1 cellular context compared by ENCODE assay signal in the genomic region with DNA sequence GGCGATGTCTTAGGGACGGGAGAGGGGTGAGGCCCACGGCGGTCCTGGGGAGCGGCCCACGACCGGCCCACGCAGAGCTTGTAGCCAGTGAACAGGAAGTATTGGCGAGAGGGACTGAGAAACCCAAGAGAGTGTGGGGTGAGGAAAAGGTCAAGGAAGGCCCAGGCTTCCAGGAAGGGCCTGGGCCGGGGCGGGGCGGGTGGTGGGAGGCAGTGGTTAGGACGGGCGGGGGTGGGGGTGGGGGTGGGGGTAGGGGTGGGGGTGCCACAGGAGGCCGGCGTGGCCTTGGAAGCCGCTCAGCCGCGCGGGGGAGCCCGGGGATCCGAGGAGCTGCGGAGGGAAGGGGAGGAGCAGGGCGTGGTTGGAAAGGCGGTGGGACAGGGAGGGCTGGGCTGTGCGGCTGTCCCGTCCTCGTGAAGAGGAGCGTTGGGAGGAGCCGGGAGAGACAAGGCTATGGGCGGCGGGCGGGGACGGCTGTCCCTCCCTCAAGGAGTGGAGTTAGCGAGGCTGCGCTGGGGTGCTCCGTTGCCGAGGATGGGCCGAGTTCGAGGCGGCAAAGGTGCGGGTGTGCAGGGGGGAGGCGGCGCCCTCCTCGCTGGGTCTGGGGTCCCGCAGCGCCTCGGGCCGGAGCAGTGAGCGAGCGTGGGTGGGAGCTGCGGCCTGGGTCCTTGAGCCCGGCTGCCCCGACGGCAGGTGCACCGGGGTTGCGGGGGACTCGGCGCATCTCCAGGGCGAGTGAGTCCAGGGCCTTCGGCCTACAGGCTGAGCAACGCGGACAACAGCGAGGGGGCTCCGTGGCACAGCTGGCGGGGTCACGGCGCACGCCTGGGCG.
A peak's percentile ranks its signal among the peaks of the same experiment; 100 is the strongest.
TF ChIP-seq lines count a peak whose summit lies in the region.

No MANE protein-coding gene starts in this region.

TF ChIP-seq in K562, 482 proteins besides CTCF, POLR2A, EP300 and RAD21 (continued from another document and continues in another):
- TF ChIP-seq ZNF436 (CRISPR knock-in tag; IDR thresholded peaks at IDR 0.05) (no peak), TRIM28 (IDR thresholded peaks at IDR 0.05) (no peak), ZNF134 (CRISPR knock-in tag; conservative IDR thresholded peaks at IDR 0.05) (no peak), NFE2L1 (tag; IDR thresholded peaks at IDR 0.05; ENCODE audit: borderline replicate concordance, low read depth) (no peak), FOXK1 (CRISPR knock-in tag; IDR thresholded peaks at IDR 0.05; ENCODE audit: borderline replicate concordance) (no peak), HMG20A (CRISPR knock-in tag; conservative IDR thresholded peaks at IDR 0.05) (no peak), ZNF184 (CRISPR knock-in tag; IDR thresholded peaks at IDR 0.05) (no peak), LEF1 (IDR thresholded peaks at IDR 0.05) (peak; percentile 77), GATAD2A (IDR thresholded peaks at IDR 0.05) (no peak), ZNF445 (CRISPR knock-in tag; IDR thresholded peaks at IDR 0.05; ENCODE audit: low read depth) (no peak), MXI1 (IDR thresholded peaks at IDR 0.05; ENCODE audit: low read depth, low read length) (no peak), CBX5 (IDR thresholded peaks at IDR 0.05; ENCODE audit: borderline replicate concordance, low read depth) (no peak), PPARD (CRISPR knock-in tag; IDR thresholded peaks at IDR 0.05) (no peak), SMC3 (conservative IDR thresholded peaks at IDR 0.05; ENCODE audit: insufficient read depth, low read depth, low read length) (no peak), C11orf30 (IDR thresholded peaks at IDR 0.05; ENCODE audit: low read depth) (no peak), NRF1 (conservative IDR thresholded peaks at IDR 0.05 in 1 of 2, IDR thresholded peaks at IDR 0.05 in 1 of 2) (0 out of 4 replicates have a peak, but pooled peaks of 1 of the 2 experiments have one; percentile 15), L3MBTL2 (IDR thresholded peaks at IDR 0.05) (no peak; the same call in none of the 2 replicates), NUFIP1 (IDR thresholded peaks at IDR 0.05; ENCODE audit: partially characterized antibody) (no peak), CAMTA2 (CRISPR knock-in tag; conservative IDR thresholded peaks at IDR 0.05) (no peak), MTF1 (CRISPR knock-in tag; IDR thresholded peaks at IDR 0.05; ENCODE audit: borderline replicate concordance) (no peak), ZNF764 (CRISPR knock-in tag; IDR thresholded peaks at IDR 0.05; ENCODE audit: low read depth) (no peak), TOE1 (IDR thresholded peaks at IDR 0.05; ENCODE audit: borderline replicate concordance) (no peak), TOE1 (CRISPR knock-in tag; IDR thresholded peaks at IDR 0.05; ENCODE audit: borderline replicate concordance, low read depth) (no peak), HMG20B (CRISPR knock-in tag; IDR thresholded peaks at IDR 0.05) (no peak), CHD4 (IDR thresholded peaks at IDR 0.05; ENCODE audit: insufficient read depth, insufficient replicate concordance, low read depth, low read length, poor library complexity, severe bottlenecking) (no peak), ZKSCAN8 (CRISPR knock-in tag; IDR thresholded peaks at IDR 0.05) (no peak), FOXK2 (conservative IDR thresholded peaks at IDR 0.05 in 1 of 2, IDR thresholded peaks at IDR 0.05 in 1 of 2; ENCODE audit: low read depth in 2 of 2) (no peak), PTTG1 (tag; IDR thresholded peaks at IDR 0.05; ENCODE audit: low read depth) (no peak), NCOA6 (IDR thresholded peaks at IDR 0.05) (no peak)
- TF ChIP-seq, protein P1, sequence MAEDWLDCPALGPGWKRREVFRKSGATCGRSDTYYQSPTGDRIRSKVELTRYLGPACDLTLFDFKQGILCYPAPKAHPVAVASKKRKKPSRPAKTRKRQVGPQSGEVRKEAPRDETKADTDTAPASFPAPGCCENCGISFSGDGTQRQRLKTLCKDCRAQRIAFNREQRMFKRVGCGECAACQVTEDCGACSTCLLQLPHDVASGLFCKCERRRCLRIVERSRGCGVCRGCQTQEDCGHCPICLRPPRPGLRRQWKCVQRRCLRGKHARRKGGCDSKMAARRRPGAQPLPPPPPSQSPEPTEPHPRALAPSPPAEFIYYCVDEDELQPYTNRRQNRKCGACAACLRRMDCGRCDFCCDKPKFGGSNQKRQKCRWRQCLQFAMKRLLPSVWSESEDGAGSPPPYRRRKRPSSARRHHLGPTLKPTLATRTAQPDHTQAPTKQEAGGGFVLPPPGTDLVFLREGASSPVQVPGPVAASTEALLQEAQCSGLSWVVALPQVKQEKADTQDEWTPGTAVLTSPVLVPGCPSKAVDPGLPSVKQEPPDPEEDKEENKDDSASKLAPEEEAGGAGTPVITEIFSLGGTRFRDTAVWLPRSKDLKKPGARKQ (CRISPR knock-in tag; IDR thresholded peaks at IDR 0.05) = no peak
- TF ChIP-seq, protein P2, sequence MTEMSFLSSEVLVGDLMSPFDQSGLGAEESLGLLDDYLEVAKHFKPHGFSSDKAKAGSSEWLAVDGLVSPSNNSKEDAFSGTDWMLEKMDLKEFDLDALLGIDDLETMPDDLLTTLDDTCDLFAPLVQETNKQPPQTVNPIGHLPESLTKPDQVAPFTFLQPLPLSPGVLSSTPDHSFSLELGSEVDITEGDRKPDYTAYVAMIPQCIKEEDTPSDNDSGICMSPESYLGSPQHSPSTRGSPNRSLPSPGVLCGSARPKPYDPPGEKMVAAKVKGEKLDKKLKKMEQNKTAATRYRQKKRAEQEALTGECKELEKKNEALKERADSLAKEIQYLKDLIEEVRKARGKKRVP (CRISPR knock-in tag; IDR thresholded peaks at IDR 0.05) = no peak
- TF ChIP-seq, protein P3, sequence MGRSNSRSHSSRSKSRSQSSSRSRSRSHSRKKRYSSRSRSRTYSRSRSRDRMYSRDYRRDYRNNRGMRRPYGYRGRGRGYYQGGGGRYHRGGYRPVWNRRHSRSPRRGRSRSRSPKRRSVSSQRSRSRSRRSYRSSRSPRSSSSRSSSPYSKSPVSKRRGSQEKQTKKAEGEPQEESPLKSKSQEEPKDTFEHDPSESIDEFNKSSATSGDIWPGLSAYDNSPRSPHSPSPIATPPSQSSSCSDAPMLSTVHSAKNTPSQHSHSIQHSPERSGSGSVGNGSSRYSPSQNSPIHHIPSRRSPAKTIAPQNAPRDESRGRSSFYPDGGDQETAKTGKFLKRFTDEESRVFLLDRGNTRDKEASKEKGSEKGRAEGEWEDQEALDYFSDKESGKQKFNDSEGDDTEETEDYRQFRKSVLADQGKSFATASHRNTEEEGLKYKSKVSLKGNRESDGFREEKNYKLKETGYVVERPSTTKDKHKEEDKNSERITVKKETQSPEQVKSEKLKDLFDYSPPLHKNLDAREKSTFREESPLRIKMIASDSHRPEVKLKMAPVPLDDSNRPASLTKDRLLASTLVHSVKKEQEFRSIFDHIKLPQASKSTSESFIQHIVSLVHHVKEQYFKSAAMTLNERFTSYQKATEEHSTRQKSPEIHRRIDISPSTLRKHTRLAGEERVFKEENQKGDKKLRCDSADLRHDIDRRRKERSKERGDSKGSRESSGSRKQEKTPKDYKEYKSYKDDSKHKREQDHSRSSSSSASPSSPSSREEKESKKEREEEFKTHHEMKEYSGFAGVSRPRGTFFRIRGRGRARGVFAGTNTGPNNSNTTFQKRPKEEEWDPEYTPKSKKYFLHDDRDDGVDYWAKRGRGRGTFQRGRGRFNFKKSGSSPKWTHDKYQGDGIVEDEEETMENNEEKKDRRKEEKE (IDR thresholded peaks at IDR 0.05; ENCODE audit: borderline replicate concordance in 1 of 2, control insufficient read depth in 1 of 2, low read depth in 2 of 2, low read length in 1 of 2) = no peak
- TF ChIP-seq, protein P4, sequence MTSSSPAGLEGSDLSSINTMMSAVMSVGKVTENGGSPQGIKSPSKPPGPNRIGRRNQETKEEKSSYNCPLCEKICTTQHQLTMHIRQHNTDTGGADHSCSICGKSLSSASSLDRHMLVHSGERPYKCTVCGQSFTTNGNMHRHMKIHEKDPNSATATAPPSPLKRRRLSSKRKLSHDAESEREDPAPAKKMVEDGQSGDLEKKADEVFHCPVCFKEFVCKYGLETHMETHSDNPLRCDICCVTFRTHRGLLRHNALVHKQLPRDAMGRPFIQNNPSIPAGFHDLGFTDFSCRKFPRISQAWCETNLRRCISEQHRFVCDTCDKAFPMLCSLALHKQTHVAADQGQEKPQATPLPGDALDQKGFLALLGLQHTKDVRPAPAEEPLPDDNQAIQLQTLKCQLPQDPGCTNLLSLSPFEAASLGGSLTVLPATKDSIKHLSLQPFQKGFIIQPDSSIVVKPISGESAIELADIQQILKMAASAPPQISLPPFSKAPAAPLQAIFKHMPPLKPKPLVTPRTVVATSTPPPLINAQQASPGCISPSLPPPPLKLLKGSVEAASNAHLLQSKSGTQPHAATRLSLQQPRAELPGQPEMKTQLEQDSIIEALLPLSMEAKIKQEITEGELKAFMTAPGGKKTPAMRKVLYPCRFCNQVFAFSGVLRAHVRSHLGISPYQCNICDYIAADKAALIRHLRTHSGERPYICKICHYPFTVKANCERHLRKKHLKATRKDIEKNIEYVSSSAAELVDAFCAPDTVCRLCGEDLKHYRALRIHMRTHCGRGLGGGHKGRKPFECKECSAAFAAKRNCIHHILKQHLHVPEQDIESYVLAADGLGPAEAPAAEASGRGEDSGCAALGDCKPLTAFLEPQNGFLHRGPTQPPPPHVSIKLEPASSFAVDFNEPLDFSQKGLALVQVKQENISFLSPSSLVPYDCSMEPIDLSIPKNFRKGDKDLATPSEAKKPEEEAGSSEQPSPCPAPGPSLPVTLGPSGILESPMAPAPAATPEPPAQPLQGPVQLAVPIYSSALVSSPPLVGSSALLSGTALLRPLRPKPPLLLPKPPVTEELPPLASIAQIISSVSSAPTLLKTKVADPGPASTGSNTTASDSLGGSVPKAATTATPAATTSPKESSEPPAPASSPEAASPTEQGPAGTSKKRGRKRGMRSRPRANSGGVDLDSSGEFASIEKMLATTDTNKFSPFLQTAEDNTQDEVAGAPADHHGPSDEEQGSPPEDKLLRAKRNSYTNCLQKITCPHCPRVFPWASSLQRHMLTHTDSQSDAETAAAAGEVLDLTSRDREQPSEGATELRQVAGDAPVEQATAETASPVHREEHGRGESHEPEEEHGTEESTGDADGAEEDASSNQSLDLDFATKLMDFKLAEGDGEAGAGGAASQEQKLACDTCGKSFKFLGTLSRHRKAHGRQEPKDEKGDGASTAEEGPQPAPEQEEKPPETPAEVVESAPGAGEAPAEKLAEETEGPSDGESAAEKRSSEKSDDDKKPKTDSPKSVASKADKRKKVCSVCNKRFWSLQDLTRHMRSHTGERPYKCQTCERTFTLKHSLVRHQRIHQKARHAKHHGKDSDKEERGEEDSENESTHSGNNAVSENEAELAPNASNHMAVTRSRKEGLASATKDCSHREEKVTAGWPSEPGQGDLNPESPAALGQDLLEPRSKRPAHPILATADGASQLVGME (CRISPR knock-in tag; IDR thresholded peaks at IDR 0.05) = no peak
- TF ChIP-seq, protein P5, sequence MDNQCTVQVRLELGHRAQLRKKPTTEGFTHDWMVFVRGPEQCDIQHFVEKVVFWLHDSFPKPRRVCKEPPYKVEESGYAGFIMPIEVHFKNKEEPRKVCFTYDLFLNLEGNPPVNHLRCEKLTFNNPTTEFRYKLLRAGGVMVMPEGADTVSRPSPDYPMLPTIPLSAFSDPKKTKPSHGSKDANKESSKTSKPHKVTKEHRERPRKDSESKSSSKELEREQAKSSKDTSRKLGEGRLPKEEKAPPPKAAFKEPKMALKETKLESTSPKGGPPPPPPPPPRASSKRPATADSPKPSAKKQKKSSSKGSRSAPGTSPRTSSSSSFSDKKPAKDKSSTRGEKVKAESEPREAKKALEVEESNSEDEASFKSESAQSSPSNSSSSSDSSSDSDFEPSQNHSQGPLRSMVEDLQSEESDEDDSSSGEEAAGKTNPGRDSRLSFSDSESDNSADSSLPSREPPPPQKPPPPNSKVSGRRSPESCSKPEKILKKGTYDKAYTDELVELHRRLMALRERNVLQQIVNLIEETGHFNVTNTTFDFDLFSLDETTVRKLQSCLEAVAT (IDR thresholded peaks at IDR 0.05) = no peak
- TF ChIP-seq, protein P6, sequence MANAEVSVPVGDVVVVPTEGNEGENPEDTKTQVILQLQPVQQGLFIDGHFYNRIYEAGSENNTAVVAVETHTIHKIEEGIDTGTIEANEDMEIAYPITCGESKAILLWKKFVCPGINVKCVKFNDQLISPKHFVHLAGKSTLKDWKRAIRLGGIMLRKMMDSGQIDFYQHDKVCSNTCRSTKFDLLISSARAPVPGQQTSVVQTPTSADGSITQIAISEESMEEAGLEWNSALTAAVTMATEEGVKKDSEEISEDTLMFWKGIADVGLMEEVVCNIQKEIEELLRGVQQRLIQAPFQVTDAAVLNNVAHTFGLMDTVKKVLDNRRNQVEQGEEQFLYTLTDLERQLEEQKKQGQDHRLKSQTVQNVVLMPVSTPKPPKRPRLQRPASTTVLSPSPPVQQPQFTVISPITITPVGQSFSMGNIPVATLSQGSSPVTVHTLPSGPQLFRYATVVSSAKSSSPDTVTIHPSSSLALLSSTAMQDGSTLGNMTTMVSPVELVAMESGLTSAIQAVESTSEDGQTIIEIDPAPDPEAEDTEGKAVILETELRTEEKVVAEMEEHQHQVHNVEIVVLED (CRISPR knock-in tag; IDR thresholded peaks at IDR 0.05) = no peak
- TF ChIP-seq, protein P7, sequence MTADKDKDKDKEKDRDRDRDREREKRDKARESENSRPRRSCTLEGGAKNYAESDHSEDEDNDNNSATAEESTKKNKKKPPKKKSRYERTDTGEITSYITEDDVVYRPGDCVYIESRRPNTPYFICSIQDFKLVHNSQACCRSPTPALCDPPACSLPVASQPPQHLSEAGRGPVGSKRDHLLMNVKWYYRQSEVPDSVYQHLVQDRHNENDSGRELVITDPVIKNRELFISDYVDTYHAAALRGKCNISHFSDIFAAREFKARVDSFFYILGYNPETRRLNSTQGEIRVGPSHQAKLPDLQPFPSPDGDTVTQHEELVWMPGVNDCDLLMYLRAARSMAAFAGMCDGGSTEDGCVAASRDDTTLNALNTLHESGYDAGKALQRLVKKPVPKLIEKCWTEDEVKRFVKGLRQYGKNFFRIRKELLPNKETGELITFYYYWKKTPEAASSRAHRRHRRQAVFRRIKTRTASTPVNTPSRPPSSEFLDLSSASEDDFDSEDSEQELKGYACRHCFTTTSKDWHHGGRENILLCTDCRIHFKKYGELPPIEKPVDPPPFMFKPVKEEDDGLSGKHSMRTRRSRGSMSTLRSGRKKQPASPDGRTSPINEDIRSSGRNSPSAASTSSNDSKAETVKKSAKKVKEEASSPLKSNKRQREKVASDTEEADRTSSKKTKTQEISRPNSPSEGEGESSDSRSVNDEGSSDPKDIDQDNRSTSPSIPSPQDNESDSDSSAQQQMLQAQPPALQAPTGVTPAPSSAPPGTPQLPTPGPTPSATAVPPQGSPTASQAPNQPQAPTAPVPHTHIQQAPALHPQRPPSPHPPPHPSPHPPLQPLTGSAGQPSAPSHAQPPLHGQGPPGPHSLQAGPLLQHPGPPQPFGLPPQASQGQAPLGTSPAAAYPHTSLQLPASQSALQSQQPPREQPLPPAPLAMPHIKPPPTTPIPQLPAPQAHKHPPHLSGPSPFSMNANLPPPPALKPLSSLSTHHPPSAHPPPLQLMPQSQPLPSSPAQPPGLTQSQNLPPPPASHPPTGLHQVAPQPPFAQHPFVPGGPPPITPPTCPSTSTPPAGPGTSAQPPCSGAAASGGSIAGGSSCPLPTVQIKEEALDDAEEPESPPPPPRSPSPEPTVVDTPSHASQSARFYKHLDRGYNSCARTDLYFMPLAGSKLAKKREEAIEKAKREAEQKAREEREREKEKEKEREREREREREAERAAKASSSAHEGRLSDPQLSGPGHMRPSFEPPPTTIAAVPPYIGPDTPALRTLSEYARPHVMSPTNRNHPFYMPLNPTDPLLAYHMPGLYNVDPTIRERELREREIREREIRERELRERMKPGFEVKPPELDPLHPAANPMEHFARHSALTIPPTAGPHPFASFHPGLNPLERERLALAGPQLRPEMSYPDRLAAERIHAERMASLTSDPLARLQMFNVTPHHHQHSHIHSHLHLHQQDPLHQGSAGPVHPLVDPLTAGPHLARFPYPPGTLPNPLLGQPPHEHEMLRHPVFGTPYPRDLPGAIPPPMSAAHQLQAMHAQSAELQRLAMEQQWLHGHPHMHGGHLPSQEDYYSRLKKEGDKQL (CRISPR knock-in tag; IDR thresholded peaks at IDR 0.05; ENCODE audit: borderline replicate concordance) = no peak
